ENCODE assay signal across 13 cellular contexts in genomic region chr20:20414640-20415274, GRCh38. TPM values are rescaled to one million over a fixed set of nuclear protein-coding genes. Genes with fewer than 3 reads are reported as not detected.
DNase-seq lines count a peak whose midpoint lies in the region; ATAC-seq and TF ChIP-seq lines count a peak whose summit lies in the region.
"Had no signal": no experiment of that assay in that cellular context is flagged by ENCODE, and none has a peak within 500 bp of the region (broad histone marks: within the 10 kb centered on the region; RNA-seq: fewer than 3 reads in every experiment).

No MANE protein-coding gene starts in this region.

- no peaks in the 10 kb centered on the region for H3K79me2 ChIP-seq in SK-N-SH (ENCODE audit: insufficient read depth)

- peaks cover 63% of the 10 kb centered on the region for H3K4me1 Mint-ChIP-seq in stimulated activated naive CD8-positive, alpha-beta T cell treated with anti-CD3 and anti-CD28 coated beads, Interleukin-15, Interleukin-2, amounts not matched to agents 100 ng/mL and 50 ng/mL, for 24 hours (ENCODE audit: low read depth)
- peaks cover 43% of the 10 kb centered on the region for H3K4me1 Mint-ChIP-seq in activated T-helper 17 cell treated with anti-CD3 and anti-CD28 coated beads, Interleukin-2, amount 50 U/mL, for 72 hours
- peaks cover 3% of the 10 kb centered on the region for H3K4me1 Mint-ChIP-seq in chondrocyte (ENCODE audit: low read depth)

- H3K9me3 ChIP-seq in SK-N-SH: no peaks in the 10 kb centered on the region

- 65% methylated on average over 5 of the region's 5 CpGs for WGBS in SK-N-SH (ENCODE audit: low lambda C conversion rate)

- H3K27ac Mint-ChIP-seq in stimulated activated naive CD8-positive, alpha-beta T cell treated with anti-CD3 and anti-CD28 coated beads, Interleukin-15, Interleukin-2, amounts not matched to agents 100 ng/mL and 50 ng/mL, for 24 hours: peak overlapping the region; percentile 73
- H3K27ac Mint-ChIP-seq in activated T-helper 17 cell treated with anti-CD3 and anti-CD28 coated beads, Interleukin-2, amount 50 U/mL, for 72 hours: peak overlapping the region; percentile 80
- no peak overlapping the region for H3K27ac Mint-ChIP-seq in chondrocyte (ENCODE audit: unreplicated experiment)

- H3K9me3 Mint-ChIP-seq in stimulated activated naive CD8-positive, alpha-beta T cell treated with anti-CD3 and anti-CD28 coated beads, Interleukin-15, Interleukin-2, amounts not matched to agents 100 ng/mL and 50 ng/mL, for 24 hours: no peaks in the 10 kb centered on the region
- H3K9me3 Mint-ChIP-seq in activated T-helper 17 cell treated with anti-CD3 and anti-CD28 coated beads, Interleukin-2, amount 50 U/mL, for 72 hours: no peaks in the 10 kb centered on the region
- no peaks in the 10 kb centered on the region for H3K9me3 Mint-ChIP-seq in chondrocyte (ENCODE audit: low read depth)

- peaks cover 44% of the 10 kb centered on the region for H3K36me3 Mint-ChIP-seq in stimulated activated naive CD8-positive, alpha-beta T cell treated with anti-CD3 and anti-CD28 coated beads, Interleukin-15, Interleukin-2, amounts not matched to agents 100 ng/mL and 50 ng/mL, for 24 hours (ENCODE audit: low read depth)
- peaks cover 33% of the 10 kb centered on the region for H3K36me3 Mint-ChIP-seq in activated T-helper 17 cell treated with anti-CD3 and anti-CD28 coated beads, Interleukin-2, amount 50 U/mL, for 72 hours (ENCODE audit: low read depth)
- no peaks in the 10 kb centered on the region for H3K36me3 Mint-ChIP-seq in chondrocyte (ENCODE audit: low read depth)

- H3K36me3 ChIP-seq in SK-N-SH (replicated peaks in 1 of 2; ENCODE audit: control insufficient read depth in 1 of 2, insufficient read depth in 2 of 2, low read length in 1 of 2): no peaks in the 10 kb centered on the region

- no peak overlapping the region for H3K4me2 ChIP-seq in SK-N-SH
- H3K4me2 ChIP-seq: KMS-11 had no signal

- ATAC-seq in SK-N-SH treated with all-trans-retinoic acid at 6 μM for 48 hours (no peak), HG03442 (IDR thresholded peaks at IDR 0.05; ENCODE audit: unreplicated experiment) (no peak)
- ATAC-seq in stimulated activated naive CD8-positive, alpha-beta T cell treated with anti-CD3 and anti-CD28 coated beads, Interleukin-15, Interleukin-2, amounts not matched to agents 100 U/mL and 50 U/mL, for 24 hours: no peak
- ATAC-seq in activated T-helper 17 cell treated with anti-CD3 and anti-CD28 coated beads, Interleukin-2, amount 50 U/mL, for 72 hours (replicated peaks): no peak

- H3F3A ChIP-seq in SK-N-SH (replicated peaks; ENCODE audit: insufficient read depth): no peaks in the 10 kb centered on the region

- POLR2A ChIA-PET in SK-N-SH (lab: Yijun Ruan, JAX): no interaction called here

- 0 out of 4 replicates have a peak, but pooled peaks of 1 of the 2 experiments have one; percentile 9 for TF ChIP-seq EP300 in SK-N-SH (IDR thresholded peaks at IDR 0.05; ENCODE audit: borderline replicate concordance in 1 of 2, low read depth in 1 of 2, low read length in 1 of 2)

- peaks cover 0 to 16% of the 10 kb centered on the region in 2 experiments; a peak in 3 of 4 replicates for H3K4me1 ChIP-seq in SK-N-SH (ENCODE audit: control insufficient read depth in 1 of 2, insufficient read depth in 2 of 2, low read depth in 1 of 2, low read length in 1 of 2)

- no peak for DNase-seq in SK-N-SH
- no peak for DNase-seq in stimulated activated naive CD8-positive, alpha-beta T cell treated with anti-CD3 and anti-CD28 coated beads, Interleukin-15, Interleukin-2, amounts not matched to agents 100 U/mL and 50 U/mL, for 24 hours
- DNase-seq in chondrocyte (ENCODE audit: low spot score): no peak
- DNase-seq in medulla oblongata (ENCODE audit: extremely low spot score): no peak
- DNase-seq: COR-L47, NCI-H2171, NCI-H82 had no signal

- no peak overlapping the region for H3K9ac ChIP-seq in SK-N-SH
- H3K9ac ChIP-seq: KMS-11 had no signal

- no peaks in the 10 kb centered on the region for H3K27me3 ChIP-seq in SK-N-SH (ENCODE audit: insufficient read depth)

- H3K4me3 ChIP-seq in SK-N-SH (ENCODE audit: low read depth in 2 of 2, low read length in 1 of 2): no peak overlapping the region

- TF ChIP-seq CTCF in SK-N-SH (IDR thresholded peaks at IDR 0.05) (no peak), chondrocyte (IDR thresholded peaks at IDR 0.05) (no peak)

- H3K27ac ChIP-seq in SK-N-SH (ENCODE audit: low read depth in 2 of 2, low read length in 1 of 2): no peak overlapping the region
- H3K27ac ChIP-seq: KMS-11 had no signal

- no peak for TF ChIP-seq RAD21 in SK-N-SH (IDR thresholded peaks at IDR 0.05; ENCODE audit: low read length)

- CTCF ChIA-PET in SK-N-SH (lab: Yijun Ruan, JAX): no interaction called here

- no peaks in the 10 kb centered on the region for H3K9me2 ChIP-seq in SK-N-SH

- no peak overlapping the region for H3K4me3 Mint-ChIP-seq in stimulated activated naive CD8-positive, alpha-beta T cell treated with anti-CD3 and anti-CD28 coated beads, Interleukin-15, Interleukin-2, amounts not matched to agents 100 ng/mL and 50 ng/mL, for 24 hours
- H3K4me3 Mint-ChIP-seq in activated T-helper 17 cell treated with anti-CD3 and anti-CD28 coated beads, Interleukin-2, amount 50 U/mL, for 72 hours: no peak overlapping the region
- no peak overlapping the region for H3K4me3 Mint-ChIP-seq in chondrocyte (ENCODE audit: unreplicated experiment)

- H3K27me3 Mint-ChIP-seq in stimulated activated naive CD8-positive, alpha-beta T cell treated with anti-CD3 and anti-CD28 coated beads, Interleukin-15, Interleukin-2, amounts not matched to agents 100 ng/mL and 50 ng/mL, for 24 hours: no peaks in the 10 kb centered on the region
- no peaks in the 10 kb centered on the region for H3K27me3 Mint-ChIP-seq in activated T-helper 17 cell treated with anti-CD3 and anti-CD28 coated beads, Interleukin-2, amount 50 U/mL, for 72 hours
- H3K27me3 Mint-ChIP-seq in chondrocyte (ENCODE audit: low read depth): no peaks in the 10 kb centered on the region

- no peaks in the 10 kb centered on the region for H4K20me1 ChIP-seq in SK-N-SH (ENCODE audit: insufficient read depth)

- H2AFZ ChIP-seq in SK-N-SH (ENCODE audit: low read depth): no peak overlapping the region

TF ChIP-seq in SK-N-SH, 30 proteins besides CTCF, POLR2A, EP300 and RAD21 (continues in another document):
- TF ChIP-seq USF1 (IDR thresholded peaks at IDR 0.05; ENCODE audit: borderline replicate concordance, low read depth): no peak
- TF ChIP-seq, protein P1, sequence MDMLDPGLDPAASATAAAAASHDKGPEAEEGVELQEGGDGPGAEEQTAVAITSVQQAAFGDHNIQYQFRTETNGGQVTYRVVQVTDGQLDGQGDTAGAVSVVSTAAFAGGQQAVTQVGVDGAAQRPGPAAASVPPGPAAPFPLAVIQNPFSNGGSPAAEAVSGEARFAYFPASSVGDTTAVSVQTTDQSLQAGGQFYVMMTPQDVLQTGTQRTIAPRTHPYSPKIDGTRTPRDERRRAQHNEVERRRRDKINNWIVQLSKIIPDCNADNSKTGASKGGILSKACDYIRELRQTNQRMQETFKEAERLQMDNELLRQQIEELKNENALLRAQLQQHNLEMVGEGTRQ (IDR thresholded peaks at IDR 0.05; ENCODE audit: borderline replicate concordance, low read depth, low read length): no peak
- TF ChIP-seq, protein P2, sequence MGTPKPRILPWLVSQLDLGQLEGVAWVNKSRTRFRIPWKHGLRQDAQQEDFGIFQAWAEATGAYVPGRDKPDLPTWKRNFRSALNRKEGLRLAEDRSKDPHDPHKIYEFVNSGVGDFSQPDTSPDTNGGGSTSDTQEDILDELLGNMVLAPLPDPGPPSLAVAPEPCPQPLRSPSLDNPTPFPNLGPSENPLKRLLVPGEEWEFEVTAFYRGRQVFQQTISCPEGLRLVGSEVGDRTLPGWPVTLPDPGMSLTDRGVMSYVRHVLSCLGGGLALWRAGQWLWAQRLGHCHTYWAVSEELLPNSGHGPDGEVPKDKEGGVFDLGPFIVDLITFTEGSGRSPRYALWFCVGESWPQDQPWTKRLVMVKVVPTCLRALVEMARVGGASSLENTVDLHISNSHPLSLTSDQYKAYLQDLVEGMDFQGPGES (IDR thresholded peaks at IDR 0.05; ENCODE audit: low read depth, low read length): no peak

TF ChIP-seq in SK-N-SH treated with all-trans-retinoic acid at 6 μM for 48 hours, 23 proteins besides CTCF, POLR2A, EP300 and RAD21 (continues in another document):
- TF ChIP-seq POU6F1 (CRISPR knock-in tag; IDR thresholded peaks at IDR 0.05; ENCODE audit: borderline replicate concordance, low read depth): no peak
- no peak for TF ChIP-seq CSDC2 (CRISPR knock-in tag; IDR thresholded peaks at IDR 0.05)
- no peak for TF ChIP-seq ZNF70 (CRISPR knock-in tag; IDR thresholded peaks at IDR 0.05)
- no peak for TF ChIP-seq ARNTL (CRISPR knock-in tag; IDR thresholded peaks at IDR 0.05; ENCODE audit: borderline replicate concordance, low read depth)
- no peak for TF ChIP-seq SNAI2 (CRISPR knock-in tag; IDR thresholded peaks at IDR 0.05)
- TF ChIP-seq TOX (CRISPR knock-in tag; IDR thresholded peaks at IDR 0.05; ENCODE audit: borderline replicate concordance): no peak
- no peak for TF ChIP-seq ZNF565 (CRISPR knock-in tag; conservative IDR thresholded peaks at IDR 0.05; ENCODE audit: low read depth)
- no peak for TF ChIP-seq ZNF8 (CRISPR knock-in tag; IDR thresholded peaks at IDR 0.05)
- no peak for TF ChIP-seq ZFP30 (CRISPR knock-in tag; IDR thresholded peaks at IDR 0.05)
- TF ChIP-seq ESRRG (CRISPR knock-in tag; IDR thresholded peaks at IDR 0.05): no peak
- TF ChIP-seq GLIS3 (CRISPR knock-in tag; IDR thresholded peaks at IDR 0.05): no peak
- no peak for TF ChIP-seq RARB (CRISPR knock-in tag; IDR thresholded peaks at IDR 0.05)
- no peak for TF ChIP-seq BACH2 (CRISPR knock-in tag; IDR thresholded peaks at IDR 0.05; ENCODE audit: borderline replicate concordance)
- no peak for TF ChIP-seq OSR1 (CRISPR knock-in tag; IDR thresholded peaks at IDR 0.05)

RNA-seq across cellular contexts. Expression of gene INSM1, which starts 46.9 kb away (rescaled TPM):
- not detected in 2 replicates for polyA plus RNA-seq in SK-N-SH (2012; rRNA removed)
- not detected in 2 replicates for polyA plus RNA-seq in SK-N-SH (2012; cell fraction: cytosol; rRNA removed)
- not detected in 2 replicates for polyA plus RNA-seq in SK-N-SH (2012; cell fraction: nucleus; rRNA removed)
- 1 to 10 TPM in 1 of 2 donors, not detected in 1; 2.8 TPM for total RNA-seq in activated T-helper 17 cell treated with anti-CD3 and anti-CD28 coated beads, Interleukin-2, amount 50 U/mL, for 72 hours
- total RNA-seq in chondrocyte: not detected in 3 replicates
- total RNA-seq: A673 had no signal
